8 cellular contexts compared by ENCODE assay signal in genomic region chr7:16078076-16078952, GRCh38.
DNase-seq lines count a peak whose midpoint lies in the region; ATAC-seq, FAIRE-seq and TF ChIP-seq lines count a peak whose summit lies in the region.

No MANE protein-coding gene starts in this region.

- CTCF ChIA-PET in MCF 10A (lab: Yijun Ruan, JAX): interaction anchor here (0.7 to 4.7 kb wide), 19 partner anchors 9 to 876 kb away, joined by 3 to 78 read pairs (median 4); no protein-coding TSS in a partner anchor

- no peak overlapping the region for H3K27ac Mint-ChIP-seq in MCF 10A (ENCODE audit: low read depth, unreplicated experiment)

- H3K4me3 Mint-ChIP-seq in MCF 10A (ENCODE audit: unreplicated experiment): no peak overlapping the region

- H3K9me3 Mint-ChIP-seq in MCF 10A (ENCODE audit: unreplicated experiment): no peaks in the 10 kb centered on the region

- POLR2A ChIA-PET in MCF 10A (lab: Yijun Ruan, JAX): interaction anchor here (1.3 to 1.5 kb wide), 3 partner anchors 20 to 486 kb away, joined by 3 to 6 read pairs (median 4); no protein-coding TSS in a partner anchor

- no peaks in the 10 kb centered on the region for H3K27me3 Mint-ChIP-seq in MCF 10A (ENCODE audit: insufficient read depth, unreplicated experiment)

- DNase-seq in Daoy (ENCODE audit: low read depth) (peak; percentile 29), HK-2 (ENCODE audit: unreplicated experiment) (peak; percentile 14), NCI-H748 treated with DMSO at 0.1 percent for 48 hours (lab: John Stamatoyannopoulos, UW) (peak; percentile 73), MCF 10A (ENCODE audit: unreplicated experiment) (peak; percentile 75), kidney epithelial cell (ENCODE audit: low read depth) (peak; percentile 45), urothelium cell line (ENCODE audit: low spot score) (peak; percentile 40), omental fat pad (ENCODE audit: low spot score) (no peak)

- H3K36me3 Mint-ChIP-seq in MCF 10A (ENCODE audit: insufficient read depth, unreplicated experiment): no peaks in the 10 kb centered on the region

- no peaks in the 10 kb centered on the region for H3K27me3 ChIP-seq in kidney epithelial cell (ENCODE audit: control insufficient read depth, insufficient read depth, low read length)

- no TSS peak for BruUV-seq in MCF 10A (replicated peaks; lab: Mats Ljungman, UMichigan)

- ATAC-seq in GM19463 (IDR thresholded peaks at IDR 0.05; ENCODE audit: unreplicated experiment) (peak; percentile 67), omental fat pad (ENCODE audit: low FRiP score) (no peak)

- no peak overlapping the region for H3K4me3 ChIP-seq in kidney epithelial cell (ENCODE audit: low read depth, low read length)

- intact Hi-C loops in MCF 10A (cut with micrococcal nuclease): loop anchor here (1.0 kb wide), 2 partner anchors 20 to 487 kb away; no protein-coding TSS in a partner anchor

- H3K4me1 Mint-ChIP-seq in MCF 10A (ENCODE audit: insufficient read depth, unreplicated experiment): peaks cover 11% of the 10 kb centered on the region

- H3K36me3 ChIP-seq in kidney epithelial cell (ENCODE audit: control insufficient read depth, insufficient read depth, low read length): no peaks in the 10 kb centered on the region

- no peak for FAIRE-seq in urothelium cell line (lab: Jason Lieb, UNC)

- peak; percentile 56 for TF ChIP-seq CTCF in MCF 10A (IDR thresholded peaks at IDR 0.05; ENCODE audit: unreplicated experiment)
- peak; percentile 69 for TF ChIP-seq CTCF in kidney epithelial cell (IDR thresholded peaks at IDR 0.05; ENCODE audit: insufficient read depth, low read length, poor library complexity, severe bottlenecking)
- TF ChIP-seq CTCF in omental fat pad (IDR thresholded peaks at IDR 0.05): peak in 1 of 3 donors; percentile 28
